8 cellular contexts compared by ENCODE assay signal in the genomic region with DNA sequence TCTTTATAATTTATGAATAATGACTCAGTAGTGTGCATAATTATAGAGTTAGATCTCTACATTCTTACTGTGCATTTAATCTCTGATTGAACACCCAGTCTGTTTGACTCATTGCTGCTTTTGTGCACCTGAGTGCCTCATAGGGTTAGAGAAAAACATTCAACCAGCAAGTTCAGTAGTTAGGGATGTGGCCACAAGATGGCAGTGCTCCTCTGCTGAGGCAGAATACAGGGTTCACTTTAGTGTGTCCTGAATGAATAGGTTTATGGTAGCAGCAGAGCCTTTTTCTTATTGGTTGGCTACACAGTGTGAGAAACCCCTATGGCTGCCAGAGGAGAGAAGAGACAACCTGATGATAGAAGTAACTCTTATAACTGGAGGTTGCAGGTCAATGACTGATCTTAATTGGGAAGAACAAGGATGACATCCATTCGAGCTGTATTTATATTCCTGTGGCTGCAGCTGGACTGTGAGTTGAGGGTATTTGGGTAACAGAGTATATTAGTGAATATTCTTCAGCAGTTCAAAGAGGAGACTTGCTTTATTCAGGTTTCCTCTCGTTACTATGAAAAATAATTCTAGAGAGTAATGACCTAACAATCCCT.
A peak's percentile ranks its signal among the peaks of the same experiment; 100 is the strongest.
DNase-seq lines count a peak whose midpoint lies in the region; ATAC-seq and TF ChIP-seq lines count a peak whose summit lies in the region.

No MANE protein-coding gene starts in this region.

- H3K27ac ChIP-seq in psoas muscle: no peak overlapping the region

- intact Hi-C loops in psoas muscle (cut with DNase I): no loop called here

- H3K4me1 ChIP-seq in psoas muscle: no peaks in the 10 kb centered on the region

- no peaks in the 10 kb centered on the region for H3K9me3 ChIP-seq in psoas muscle

- TF ChIP-seq CTCF in psoas muscle (IDR thresholded peaks at IDR 0.05): peak; percentile 27

- peaks cover 0 to 3% (median 0%) of the 10 kb centered on the region in 3 donors for H3K27me3 ChIP-seq in psoas muscle (ENCODE audit: insufficient read depth in 3 of 3, low read length in 2 of 3)

- ATAC-seq in HG03135 (IDR thresholded peaks at IDR 0.05; ENCODE audit: unreplicated experiment) (peak; percentile 83), psoas muscle (no peak)

- H3K4me3 ChIP-seq in psoas muscle: no peak overlapping the region

- DNase-seq in NOMO-1 treated with DMSO at 0.1 percent for 48 hours (lab: John Stamatoyannopoulos, UW; ENCODE audit: unreplicated experiment) (peak; percentile 27), NOMO-1 treated with dmso at 0.1 percent for 144 hours (lab: John Stamatoyannopoulos, UW; ENCODE audit: unreplicated experiment) (no peak), RKO (ENCODE audit: low spot score) (peak; percentile 69), foreskin melanocyte (peak; percentile 14), psoas muscle (no peak), NCI-H524 treated with DMSO at 0.1 percent for 48 hours (lab: John Stamatoyannopoulos, UW) (no peak)
- peak; percentile 88 for DNase-seq in activated T-cell treated with anti-CD3 and anti-CD28 coated beads, Interleukin-2, amount 50 U/mL, for 48 hours

- 60 to 75% (median 70%) methylated on average over 2 of the region's 2 CpGs for WGBS in psoas muscle, 3 donors

- no peaks in the 10 kb centered on the region for H3K36me3 ChIP-seq in psoas muscle (ENCODE audit: insufficient read depth in 1 of 2, low read depth in 1 of 2)

Comparison
In these comparisons a context has a peak if more than half of its experiments do, and no peak if none do; other contexts are left out.
1. DNase-seq: peak in NOMO-1 treated with DMSO at 0.1 percent for 48 hours (single experiment), RKO (single experiment), activated T-cell treated with anti-CD3 and anti-CD28 coated beads, Interleukin-2, amount 50 U/mL, for 48 hours (2 of 2) and foreskin melanocyte (single experiment); none in NOMO-1 treated with dmso at 0.1 percent for 144 hours (single experiment), psoas muscle (0 of 2) and NCI-H524 treated with DMSO at 0.1 percent for 48 hours (single experiment).